ENCODE assay signal across 8 cellular contexts in the genomic region with DNA sequence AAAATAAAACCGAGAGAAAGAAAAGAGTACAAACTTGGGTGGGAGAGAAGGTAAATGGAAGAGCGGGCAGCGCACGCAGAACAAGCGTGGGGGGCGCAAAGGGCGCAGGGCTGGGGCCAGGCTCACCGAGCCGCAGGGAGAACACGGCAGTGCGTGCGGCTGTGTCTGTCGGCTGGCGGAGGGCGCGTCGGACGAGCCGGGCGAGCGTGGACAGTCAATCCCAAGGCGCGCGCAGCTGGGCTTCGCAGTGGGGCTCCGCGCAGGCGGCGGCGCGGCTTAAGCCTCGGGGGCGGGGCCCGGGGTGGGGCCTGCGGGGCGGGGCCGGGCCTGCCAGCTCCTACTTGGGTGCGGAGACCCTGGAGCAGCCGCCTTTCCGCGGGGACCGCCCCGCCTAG. TPM values are rescaled to one million over a fixed set of nuclear protein-coding genes. Genes with fewer than 3 reads are reported as not detected.
DNase-seq lines count a peak whose midpoint lies in the region; ATAC-seq and TF ChIP-seq lines count a peak whose summit lies in the region.

A gene with protein sequence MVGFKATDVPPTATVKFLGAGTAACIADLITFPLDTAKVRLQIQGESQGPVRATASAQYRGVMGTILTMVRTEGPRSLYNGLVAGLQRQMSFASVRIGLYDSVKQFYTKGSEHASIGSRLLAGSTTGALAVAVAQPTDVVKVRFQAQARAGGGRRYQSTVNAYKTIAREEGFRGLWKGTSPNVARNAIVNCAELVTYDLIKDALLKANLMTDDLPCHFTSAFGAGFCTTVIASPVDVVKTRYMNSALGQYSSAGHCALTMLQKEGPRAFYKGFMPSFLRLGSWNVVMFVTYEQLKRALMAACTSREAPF (minus strand): TSS at position 249 of the 395 bp plus-strand sequence. CDS start 4,465 bp downstream, outside the sequence.

- no peak for TF ChIP-seq POLR2A in sigmoid colon (IDR thresholded peaks at IDR 0.05)

- H3K27me3 ChIP-seq in ascending aorta: no peaks in the 10 kb centered on the region
- no peaks in the 10 kb centered on the region for H3K27me3 ChIP-seq in sigmoid colon

- TF ChIP-seq CTCF in GM13977 (IDR thresholded peaks at IDR 0.05; ENCODE audit: extremely low read depth, insufficient read depth, missing control alignments) (no peak), ascending aorta (IDR thresholded peaks at IDR 0.05) (no peak), sigmoid colon (IDR thresholded peaks at IDR 0.05) (no peak)

- WGBS in sigmoid colon, 2 donors: 1% methylated on average over 43 of the region's 43 CpGs

- ATAC-seq in HG02840 (IDR thresholded peaks at IDR 0.05; ENCODE audit: low FRiP score, unreplicated experiment): peak; percentile 46

- H3K4me1 ChIP-seq in ascending aorta: peaks cover 5 to 15% of the 10 kb centered on the region in 2 donors
- H3K4me1 ChIP-seq in sigmoid colon: peaks cover 0 to 19% (median 14%) of the 10 kb centered on the region in 4 donors

- H3K36me3 ChIP-seq in ascending aorta (peaks cover 6 to 9% of the 10 kb centered on the region in 2 donors), sigmoid colon (peaks cover 0 to 9% (median 4%) of the 10 kb centered on the region in 4 donors)

- H3K9me3 ChIP-seq in ascending aorta: no peaks in the 10 kb centered on the region
- H3K9me3 ChIP-seq in sigmoid colon: no peaks in the 10 kb centered on the region

- DNase-seq in GM13977 (ENCODE audit: low spot score) (peak; percentile 86), NCI-H1694 (lab: John Stamatoyannopoulos, UW) (peak; percentile 64), T-helper 22 cell (ENCODE audit: low read depth) (peak; percentile 73), ascending aorta (ENCODE audit: low spot score in 2 of 2) (peak; percentile 30 to 91), hypothalamus (lab: John Stamatoyannopoulos, UW) (peak in 48 of 51 donors; percentile 45 to 92 (median 76)), sigmoid colon (peak; percentile 92), pons (ENCODE audit: low spot score) (no peak)

- H3K4me3 ChIP-seq in ascending aorta: peak within 1 kb of the TSS; percentile 61 to 74
- peak within 1 kb of the TSS; percentile 44 to 65 (median 57) for H3K4me3 ChIP-seq in sigmoid colon

- intact Hi-C loops in ascending aorta (cut with DNase I): loop anchor here (2.0 to 5.0 kb wide), 4 partner anchors 106 to 385 kb away; partner anchors contain the start of genes C2CD3, COA4, FAM168A and PAAF1
- intact Hi-C loops in sigmoid colon (cut with DNase I): loop anchor here (2.0 to 5.0 kb wide), 2 partner anchors 36 to 190 kb away; partner anchors contain the start of genes C2CD3 and PPME1

- no peak for TF ChIP-seq EP300 in sigmoid colon (IDR thresholded peaks at IDR 0.05)

- peak within 1 kb of the TSS; percentile 84 to 89 for H3K27ac ChIP-seq in ascending aorta
- peak within 1 kb of the TSS; percentile 82 to 95 (median 90) for H3K27ac ChIP-seq in sigmoid colon

- in situ Hi-C loops in GM13977 (cut with MboI; ENCODE audit: low pct_unique_long_range_greater_than_20kb, low sequenced_read_pairs, unreplicated experiment): no loop called here

RNA-seq across cellular contexts. Expression of the gene that starts here (rescaled TPM):
- 2.7 TPM for total RNA-seq in ascending aorta
- total RNA-seq in sigmoid colon: 10 to 100 TPM; 23.8 to 38.8 (median 27.9) TPM
- polyA plus RNA-seq in sigmoid colon: 100 to 1,000 TPM in 1 of 3 donors, 10 to 100 TPM in 2; 37.2 to 117 (median 52.5) TPM
